1 cellular context compared by ENCODE assay signal in the genomic region with DNA sequence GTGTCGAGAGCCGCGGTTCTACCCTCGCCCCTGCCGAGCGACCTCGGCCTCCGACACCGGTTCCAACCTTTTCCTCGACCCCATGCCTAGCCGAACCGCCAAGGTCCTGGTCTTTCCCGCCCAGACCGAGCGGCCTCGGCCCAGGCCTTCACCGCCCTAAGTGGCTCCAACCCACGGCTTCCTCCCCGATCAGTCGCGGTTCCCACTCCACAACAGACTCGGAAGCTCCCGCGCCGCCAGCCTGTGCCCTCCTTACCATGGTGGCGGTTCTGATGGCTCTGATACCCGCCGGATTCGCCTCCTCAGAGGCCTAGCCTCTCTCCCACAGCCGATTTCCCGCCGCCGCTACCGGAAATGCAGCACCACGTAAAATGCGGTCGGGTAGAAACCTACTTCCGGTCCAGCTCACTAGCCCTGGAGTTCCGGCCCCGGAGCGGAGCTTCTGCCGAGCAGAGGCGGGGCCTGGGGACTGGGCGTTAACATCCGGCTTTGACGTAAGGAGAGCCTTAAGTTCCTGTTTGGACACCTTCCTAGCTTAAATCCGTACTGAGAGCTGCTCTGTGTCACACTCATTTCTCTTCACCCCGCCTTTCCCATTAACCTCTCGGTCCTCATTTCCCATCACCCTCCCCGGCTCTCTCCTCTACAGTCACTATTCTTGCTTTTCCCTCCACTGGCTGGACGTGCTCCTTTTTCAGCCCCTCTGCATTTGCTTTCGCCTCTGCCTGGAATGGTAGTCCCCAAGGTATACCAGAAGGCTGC.
TF ChIP-seq lines count a peak whose summit lies in the region.

SNRPB (minus strand) TSS at position 358 of the 762 bp plus-strand sequence; CDS start at position 259, 99 bp downstream.

TF ChIP-seq in K562, 482 proteins besides CTCF, POLR2A, EP300 and RAD21 (continued from another document and continues in another):
- no peak for TF ChIP-seq THAP12 (CRISPR knock-in tag; IDR thresholded peaks at IDR 0.05)
- TF ChIP-seq, protein P1, sequence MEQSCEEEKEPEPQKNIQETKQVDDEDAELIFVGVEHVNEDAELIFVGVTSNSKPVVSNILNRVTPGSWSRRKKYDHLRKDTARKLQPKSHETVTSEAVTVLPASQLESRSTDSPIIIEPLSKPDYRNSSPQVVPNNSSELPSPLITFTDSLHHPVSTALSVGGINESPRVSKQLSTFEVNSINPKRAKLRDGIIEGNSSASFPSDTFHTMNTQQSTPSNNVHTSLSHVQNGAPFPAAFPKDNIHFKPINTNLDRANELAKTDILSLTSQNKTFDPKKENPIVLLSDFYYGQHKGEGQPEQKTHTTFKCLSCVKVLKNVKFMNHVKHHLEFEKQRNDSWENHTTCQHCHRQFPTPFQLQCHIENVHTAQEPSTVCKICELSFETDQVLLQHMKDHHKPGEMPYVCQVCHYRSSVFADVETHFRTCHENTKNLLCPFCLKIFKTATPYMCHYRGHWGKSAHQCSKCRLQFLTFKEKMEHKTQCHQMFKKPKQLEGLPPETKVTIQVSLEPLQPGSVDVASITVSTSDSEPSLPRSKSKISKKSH (CRISPR knock-in tag; IDR thresholded peaks at IDR 0.05) = no peak
- TF ChIP-seq ARID1B (IDR thresholded peaks at IDR 0.05) = 0 out of 2 replicates have a peak, but pooled peaks have one; percentile 20
- peak; percentile 96 for TF ChIP-seq SUPT5H (IDR thresholded peaks at IDR 0.05)
- TF ChIP-seq ZNF212 (CRISPR knock-in tag; IDR thresholded peaks at IDR 0.05) = no peak
- TF ChIP-seq HMG20B (CRISPR knock-in tag; IDR thresholded peaks at IDR 0.05) = no peak
- peak in 1 of 2 experiments; percentile 43; a peak in 1 of 4 replicates for TF ChIP-seq RCOR1 (IDR thresholded peaks at IDR 0.05; ENCODE audit: borderline replicate concordance in 1 of 2, low read depth in 2 of 2, low read length in 2 of 2)
- TF ChIP-seq CHD1 (IDR thresholded peaks at IDR 0.05; ENCODE audit: low read length) = peak; percentile 52
- TF ChIP-seq DNMT1 (IDR thresholded peaks at IDR 0.05) = no peak
- no peak for TF ChIP-seq SMC3 (conservative IDR thresholded peaks at IDR 0.05; ENCODE audit: insufficient read depth, low read depth, low read length)
- TF ChIP-seq ZNF785 (CRISPR knock-in tag; IDR thresholded peaks at IDR 0.05) = no peak
- TF ChIP-seq TFAM (CRISPR knock-in tag; conservative IDR thresholded peaks at IDR 0.05) = no peak
- TF ChIP-seq, protein P2, sequence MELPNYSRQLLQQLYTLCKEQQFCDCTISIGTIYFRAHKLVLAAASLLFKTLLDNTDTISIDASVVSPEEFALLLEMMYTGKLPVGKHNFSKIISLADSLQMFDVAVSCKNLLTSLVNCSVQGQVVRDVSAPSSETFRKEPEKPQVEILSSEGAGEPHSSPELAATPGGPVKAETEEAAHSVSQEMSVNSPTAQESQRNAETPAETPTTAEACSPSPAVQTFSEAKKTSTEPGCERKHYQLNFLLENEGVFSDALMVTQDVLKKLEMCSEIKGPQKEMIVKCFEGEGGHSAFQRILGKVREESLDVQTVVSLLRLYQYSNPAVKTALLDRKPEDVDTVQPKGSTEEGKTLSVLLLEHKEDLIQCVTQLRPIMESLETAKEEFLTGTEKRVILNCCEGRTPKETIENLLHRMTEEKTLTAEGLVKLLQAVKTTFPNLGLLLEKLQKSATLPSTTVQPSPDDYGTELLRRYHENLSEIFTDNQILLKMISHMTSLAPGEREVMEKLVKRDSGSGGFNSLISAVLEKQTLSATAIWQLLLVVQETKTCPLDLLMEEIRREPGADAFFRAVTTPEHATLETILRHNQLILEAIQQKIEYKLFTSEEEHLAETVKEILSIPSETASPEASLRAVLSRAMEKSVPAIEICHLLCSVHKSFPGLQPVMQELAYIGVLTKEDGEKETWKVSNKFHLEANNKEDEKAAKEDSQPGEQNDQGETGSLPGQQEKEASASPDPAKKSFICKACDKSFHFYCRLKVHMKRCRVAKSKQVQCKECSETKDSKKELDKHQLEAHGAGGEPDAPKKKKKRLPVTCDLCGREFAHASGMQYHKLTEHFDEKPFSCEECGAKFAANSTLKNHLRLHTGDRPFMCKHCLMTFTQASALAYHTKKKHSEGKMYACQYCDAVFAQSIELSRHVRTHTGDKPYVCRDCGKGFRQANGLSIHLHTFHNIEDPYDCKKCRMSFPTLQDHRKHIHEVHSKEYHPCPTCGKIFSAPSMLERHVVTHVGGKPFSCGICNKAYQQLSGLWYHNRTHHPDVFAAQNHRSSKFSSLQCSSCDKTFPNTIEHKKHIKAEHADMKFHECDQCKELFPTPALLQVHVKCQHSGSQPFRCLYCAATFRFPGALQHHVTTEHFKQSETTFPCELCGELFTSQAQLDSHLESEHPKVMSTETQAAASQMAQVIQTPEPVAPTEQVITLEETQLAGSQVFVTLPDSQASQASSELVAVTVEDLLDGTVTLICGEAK (IDR thresholded peaks at IDR 0.05) = peak; percentile 100
- TF ChIP-seq, protein P2 (CRISPR knock-in tag; IDR thresholded peaks at IDR 0.05) = no peak
- peak; percentile 38 to 45; a peak in 1 of 4 replicates for TF ChIP-seq FOXK2 (conservative IDR thresholded peaks at IDR 0.05 in 1 of 2, IDR thresholded peaks at IDR 0.05 in 1 of 2; ENCODE audit: low read depth in 2 of 2)
- TF ChIP-seq MAZ (CRISPR knock-in tag; conservative IDR thresholded peaks at IDR 0.05 in 1 of 2, IDR thresholded peaks at IDR 0.05 in 1 of 2) = peak; percentile 51 to 75; a peak in 3 of 4 replicates
- TF ChIP-seq PHF8 (IDR thresholded peaks at IDR 0.05; ENCODE audit: borderline replicate concordance, low read length) = peak; percentile 99
- peak; percentile 100 for TF ChIP-seq GABPA (tag; conservative IDR thresholded peaks at IDR 0.05; ENCODE audit: low read depth)
- TF ChIP-seq SFPQ (IDR thresholded peaks at IDR 0.05; ENCODE audit: low read depth, low read length) = no peak
- TF ChIP-seq BRD9 (IDR thresholded peaks at IDR 0.05; ENCODE audit: low read depth, partially characterized antibody) = peak; percentile 100
- TF ChIP-seq ARHGAP35 (IDR thresholded peaks at IDR 0.05; ENCODE audit: partially characterized antibody) = no peak
- no peak for TF ChIP-seq KDM2B (CRISPR knock-in tag; IDR thresholded peaks at IDR 0.05)
- TF ChIP-seq, protein P3, sequence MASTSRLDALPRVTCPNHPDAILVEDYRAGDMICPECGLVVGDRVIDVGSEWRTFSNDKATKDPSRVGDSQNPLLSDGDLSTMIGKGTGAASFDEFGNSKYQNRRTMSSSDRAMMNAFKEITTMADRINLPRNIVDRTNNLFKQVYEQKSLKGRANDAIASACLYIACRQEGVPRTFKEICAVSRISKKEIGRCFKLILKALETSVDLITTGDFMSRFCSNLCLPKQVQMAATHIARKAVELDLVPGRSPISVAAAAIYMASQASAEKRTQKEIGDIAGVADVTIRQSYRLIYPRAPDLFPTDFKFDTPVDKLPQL (IDR thresholded peaks at IDR 0.05; ENCODE audit: extremely low read depth, insufficient read length) = peak; percentile 62
- no peak for TF ChIP-seq CBX5 (IDR thresholded peaks at IDR 0.05; ENCODE audit: borderline replicate concordance, low read depth)
- TF ChIP-seq ZNF75A (CRISPR knock-in tag; IDR thresholded peaks at IDR 0.05) = no peak
- TF ChIP-seq MYNN (IDR thresholded peaks at IDR 0.05) = no peak
- TF ChIP-seq MYNN (CRISPR knock-in tag; IDR thresholded peaks at IDR 0.05) = no peak
- TF ChIP-seq POLR2AphosphoS2 (IDR thresholded peaks at IDR 0.05; ENCODE audit: low read length) = peak; percentile 79; the same call in 1 of the 2 replicates
- TF ChIP-seq PHTF2 (CRISPR knock-in tag; IDR thresholded peaks at IDR 0.05) = no peak
- TF ChIP-seq FOXO4 (CRISPR knock-in tag; IDR thresholded peaks at IDR 0.05) = no peak
- TF ChIP-seq PCBP1 (IDR thresholded peaks at IDR 0.05; ENCODE audit: low read depth, low read length, poor library complexity, severe bottlenecking) = no peak
- TF ChIP-seq PRPF4 (IDR thresholded peaks at IDR 0.05; ENCODE audit: insufficient read depth, low read depth, low read length, poor library complexity, severe bottlenecking) = no peak
- TF ChIP-seq PURB (CRISPR knock-in tag; IDR thresholded peaks at IDR 0.05; ENCODE audit: low read depth) = no peak
- TF ChIP-seq KLF10 (CRISPR knock-in tag; IDR thresholded peaks at IDR 0.05) = no peak
- no peak for TF ChIP-seq TSC22D4 (tag; IDR thresholded peaks at IDR 0.05)
- no peak for TF ChIP-seq ZNF551 (CRISPR knock-in tag; IDR thresholded peaks at IDR 0.05)
- TF ChIP-seq TAF15 (IDR thresholded peaks at IDR 0.05; ENCODE audit: low read depth, low read length) = no peak
- TF ChIP-seq DEAF1 (CRISPR knock-in tag; IDR thresholded peaks at IDR 0.05) = no peak
